ENCODE assay signal across 28 cellular contexts in genomic region chr7:16942929-16943509, GRCh38.
"Had no signal": no experiment of that assay in that cellular context is flagged by ENCODE, and none has a peak within 500 bp of the region (broad histone marks: within the 10 kb centered on the region; RNA-seq: fewer than 3 reads in every experiment).

No MANE protein-coding gene starts in this region.

- H3K27me3 ChIP-seq: neutrophil, pancreas, right lobe of liver, sigmoid colon, stomach, thyroid gland, tibial nerve, upper lobe of left lung, vagina had no signal

- ATAC-seq: naive thymus-derived CD8-positive, alpha-beta T cell; pancreas; right lobe of liver; stimulated activated naive B cell treated with anti-CD40 and anti-IgM and Interleukin-4, amounts not matched to agents 10 μg/mL and 1 μg/mL and 100 μg/mL, for 72 hours had no signal

- H3K4me3 Mint-ChIP-seq: naive thymus-derived CD8-positive, alpha-beta T cell; natural killer cell treated with Interleukin-12 subunit alpha and Interleukin-12 subunit beta and Interleukin-15 and Interleukin-18, amount 100 ng/mL, for 72 hours; nephron progenitor cell; neural crest cell; stimulated activated naive B cell treated with anti-CD40 and anti-IgM and Interleukin-4, amounts not matched to agents 10 μg/mL and 1 μg/mL and 100 μg/mL, for 72 hours had no signal

- H3K36me3 ChIP-seq: neutrophil, pancreas, prostate gland, right lobe of liver, sigmoid colon, stomach, thoracic aorta, thyroid gland, tibial nerve, upper lobe of left lung, vagina had no signal

- H3K27ac Mint-ChIP-seq: naive B cell; naive thymus-derived CD8-positive, alpha-beta T cell; natural killer cell treated with Interleukin-12 subunit alpha and Interleukin-12 subunit beta and Interleukin-15 and Interleukin-18, amount 100 ng/mL, for 72 hours; nephron progenitor cell; stimulated activated naive B cell treated with anti-CD40 and anti-IgM and Interleukin-4, amounts not matched to agents 10 μg/mL and 1 μg/mL and 100 μg/mL, for 72 hours had no signal

- DNase-seq: naive B cell; naive thymus-derived CD8-positive, alpha-beta T cell; nephron progenitor cell; nucleus accumbens; retina; right cardiac atrium; right lobe of liver; sigmoid colon; small intestine; stimulated activated CD4-positive, alpha-beta T cell treated with anti-CD3 and anti-CD28 coated beads, Interleukin-15, amount 100 ng/mL, for 24 hours; stimulated activated CD4-positive, alpha-beta T cell treated with anti-CD3 and anti-CD28 coated beads, Interleukin-2, amount 100 ng/mL, for 24 hours; stimulated activated CD4-positive, alpha-beta T cell treated with anti-CD3 and anti-CD28 coated beads, Interleukin-4, amount 100 ng/mL, for 1 hour; stimulated activated CD4-positive, alpha-beta T cell treated with anti-CD3 and anti-CD28 coated beads, Interleukin-4, amount 100 ng/mL, for 4 hours; stimulated activated CD8-positive, alpha-beta memory T cell treated with anti-CD3 and anti-CD28 coated beads, Interleukin-4, amount 100 ng/mL, for 48 hours; stimulated activated naive B cell treated with anti-CD40 and anti-IgM and Interleukin-4, amounts not matched to agents 10 μg/mL and 1 μg/mL and 100 μg/mL, for 72 hours; stimulated activated naive CD4-positive, alpha-beta T cell treated with Interleukin-2 at 50 U/mL for 16 hours; stomach; thyroid gland; trophoblast cell had no signal

- H3K27me3 Mint-ChIP-seq: stimulated activated naive B cell treated with anti-CD40 and anti-IgM and Interleukin-4, amounts not matched to agents 10 μg/mL and 1 μg/mL and 100 μg/mL, for 72 hours had no signal

- H3K4me1 ChIP-seq: pancreas, prostate gland, right lobe of liver, sigmoid colon, stomach, tibial nerve, vagina had no signal

- H3K9me3 ChIP-seq: neutrophil, pancreas, prostate gland, right lobe of liver, thyroid gland, vagina had no signal

- H3K27ac ChIP-seq: neutrophil, pancreas, prostate gland, right lobe of liver, sigmoid colon, stomach, thoracic aorta, thyroid gland, tibial nerve, upper lobe of left lung, vagina had no signal

- H3K4me3 ChIP-seq: pancreas, prostate gland, right lobe of liver, sigmoid colon, stomach, thoracic aorta, thyroid gland, tibial nerve, upper lobe of left lung, vagina had no signal

- H3K4me1 Mint-ChIP-seq: nephron progenitor cell had no signal
